In genomic region chr22:18518061-18518460, GRCh38 we compare ENCODE assay signal across 11 cellular contexts. TPM values are rescaled to one million over a fixed set of nuclear protein-coding genes. Genes with fewer than 3 reads are reported as not detected.
DNase-seq lines count a peak whose midpoint lies in the region; ATAC-seq and TF ChIP-seq lines count a peak whose summit lies in the region.
"Not testable (repeated sequence)": the region's sequence is repeated elsewhere in the genome, so short reads cannot be mapped to it uniquely, and the experiment has no call there.
"Had no signal": no experiment of that assay in that cellular context is flagged by ENCODE, and none has a peak within 500 bp of the region (broad histone marks: within the 10 kb centered on the region; RNA-seq: fewer than 3 reads in every experiment).

Gene GGTLC3 (minus strand): TSS chr22:18518161. CDS start chr22:18517897, 264 bp downstream.

- ATAC-seq in upper lobe of right lung = not testable (repeated sequence)

- H3K4me1 ChIP-seq in upper lobe of right lung = not testable (repeated sequence)

- not testable (repeated sequence) for H3K36me3 ChIP-seq in upper lobe of right lung

- H3K27ac ChIP-seq in upper lobe of right lung = not testable (repeated sequence)

- not testable (repeated sequence) for DNase-seq in upper lobe of right lung

- H3K27me3 ChIP-seq in upper lobe of right lung = not testable (repeated sequence)

- not testable (repeated sequence) for H3K9me3 ChIP-seq in upper lobe of right lung

- not testable (repeated sequence) for H3K4me3 ChIP-seq in upper lobe of right lung

- intact Hi-C loops in upper lobe of right lung (cut with DNase I) = not testable (repeated sequence)

- TF ChIP-seq CTCF in upper lobe of right lung (IDR thresholded peaks at IDR 0.05) = not testable (repeated sequence)

RNA-seq across cellular contexts. Expression of gene GGTLC3, which starts in this region (rescaled TPM):
- 13.1 TPM for total RNA-seq in upper lobe of right lung
- total RNA-seq: A172; A673; B cell; Caco-2; Calu3; CD4-positive, alpha-beta memory T cell; CD4-positive, CD25-positive, alpha-beta regulatory T cell; CD8-positive, alpha-beta memory T cell; CD8-positive, alpha-beta T cell; Daoy had no signal
